Comparison of ENCODE assay signal across 8 cellular contexts in genomic region chr11:86214710-86215109, GRCh38. TPM values are rescaled to one million over a fixed set of nuclear protein-coding genes. Genes with fewer than 3 reads are reported as not detected.
DNase-seq lines count a peak whose midpoint lies in the region; ATAC-seq and TF ChIP-seq lines count a peak whose summit lies in the region.

No MANE protein-coding gene starts in this region.

- peak; percentile 40 for ATAC-seq in GM19328 (IDR thresholded peaks at IDR 0.05; ENCODE audit: unreplicated experiment)
- ATAC-seq in HG03095 (IDR thresholded peaks at IDR 0.05; ENCODE audit: unreplicated experiment) = peak; percentile 40
- no peak for ATAC-seq in SK-N-SH treated with all-trans-retinoic acid at 6 μM for 48 hours
- ATAC-seq in HG03025 (IDR thresholded peaks at IDR 0.05; ENCODE audit: low FRiP score, unreplicated experiment) = no peak

- peak overlapping the region; percentile 90 for H3K27ac Mint-ChIP-seq in activated T-cell treated with anti-CD3 and anti-CD28 coated beads, Interleukin-2, amount 50 U/mL, for 24 hours

- DNase-seq in activated T-cell treated with anti-CD3 and anti-CD28 coated beads, Interleukin-2, amount 50 U/mL, for 24 hours = peak; percentile 81
- peak; percentile 55 to 87 for DNase-seq in stimulated activated CD4-positive, alpha-beta T cell treated with anti-CD3 and anti-CD28 coated beads, Interleukin-4, amount 100 ng/mL, for 48 hours (ENCODE audit: low read depth in 2 of 2)
- DNase-seq in cerebellar nuclear complex (lab: John Stamatoyannopoulos, UW) (no peak), mesenteric fat pad (ENCODE audit: low spot score) (no peak)

- peaks cover 87% of the 10 kb centered on the region for H3K4me1 Mint-ChIP-seq in activated T-cell treated with anti-CD3 and anti-CD28 coated beads, Interleukin-2, amount 50 U/mL, for 24 hours (ENCODE audit: low read depth)

- H3K36me3 Mint-ChIP-seq in activated T-cell treated with anti-CD3 and anti-CD28 coated beads, Interleukin-2, amount 50 U/mL, for 24 hours (ENCODE audit: low read depth) = no peaks in the 10 kb centered on the region

- peak overlapping the region; percentile 39 for H3K4me3 Mint-ChIP-seq in activated T-cell treated with anti-CD3 and anti-CD28 coated beads, Interleukin-2, amount 50 U/mL, for 24 hours

- peaks cover 6% of the 10 kb centered on the region for H3K9me3 Mint-ChIP-seq in activated T-cell treated with anti-CD3 and anti-CD28 coated beads, Interleukin-2, amount 50 U/mL, for 24 hours

- no peaks in the 10 kb centered on the region for H3K27me3 Mint-ChIP-seq in activated T-cell treated with anti-CD3 and anti-CD28 coated beads, Interleukin-2, amount 50 U/mL, for 24 hours

TF ChIP-seq in SK-N-SH treated with all-trans-retinoic acid at 6 μM for 48 hours, 23 proteins besides CTCF, POLR2A, EP300 and RAD21:
- no peak for TF ChIP-seq ZNF70 (CRISPR knock-in tag; IDR thresholded peaks at IDR 0.05)
- no peak for TF ChIP-seq OSR1 (CRISPR knock-in tag; IDR thresholded peaks at IDR 0.05)
- TF ChIP-seq CSDC2 (CRISPR knock-in tag; IDR thresholded peaks at IDR 0.05) = no peak
- no peak for TF ChIP-seq TOX (CRISPR knock-in tag; IDR thresholded peaks at IDR 0.05; ENCODE audit: borderline replicate concordance)
- TF ChIP-seq PATZ1 (CRISPR knock-in tag; IDR thresholded peaks at IDR 0.05; ENCODE audit: borderline replicate concordance) = no peak
- TF ChIP-seq TSHZ2 (CRISPR knock-in tag; IDR thresholded peaks at IDR 0.05) = no peak
- TF ChIP-seq BACH2 (CRISPR knock-in tag; IDR thresholded peaks at IDR 0.05; ENCODE audit: borderline replicate concordance) = no peak
- TF ChIP-seq ZC3H10 (CRISPR knock-in tag; IDR thresholded peaks at IDR 0.05) = no peak
- TF ChIP-seq ZNF8 (CRISPR knock-in tag; IDR thresholded peaks at IDR 0.05) = no peak
- no peak for TF ChIP-seq ZFP30 (CRISPR knock-in tag; IDR thresholded peaks at IDR 0.05)
- TF ChIP-seq ARNTL (CRISPR knock-in tag; IDR thresholded peaks at IDR 0.05; ENCODE audit: borderline replicate concordance, low read depth) = no peak
- TF ChIP-seq TCF4 (CRISPR knock-in tag; IDR thresholded peaks at IDR 0.05; ENCODE audit: borderline replicate concordance) = no peak
- no peak for TF ChIP-seq CSRNP3 (CRISPR knock-in tag; IDR thresholded peaks at IDR 0.05)

RNA-seq across cellular contexts. Expression of gene EED, which starts 29.8 kb away (rescaled TPM):
- 13.5 TPM for total RNA-seq in mesenteric fat pad

Comparison
In these comparisons a context has a peak if more than half of its experiments do, and no peak if none do; other contexts are left out.
1. ATAC-seq: peak in GM19328 (single experiment) and HG03095 (single experiment); none in SK-N-SH treated with all-trans-retinoic acid at 6 μM for 48 hours (single experiment) and HG03025 (single experiment).
2. DNase-seq: peak in activated T-cell treated with anti-CD3 and anti-CD28 coated beads, Interleukin-2, amount 50 U/mL, for 24 hours (single experiment) and stimulated activated CD4-positive, alpha-beta T cell treated with anti-CD3 and anti-CD28 coated beads, Interleukin-4, amount 100 ng/mL, for 48 hours (2 of 2); none in cerebellar nuclear complex (0 of 2) and mesenteric fat pad (single experiment).